ENCODE assay signal across 1 cellular context in the genomic region with DNA sequence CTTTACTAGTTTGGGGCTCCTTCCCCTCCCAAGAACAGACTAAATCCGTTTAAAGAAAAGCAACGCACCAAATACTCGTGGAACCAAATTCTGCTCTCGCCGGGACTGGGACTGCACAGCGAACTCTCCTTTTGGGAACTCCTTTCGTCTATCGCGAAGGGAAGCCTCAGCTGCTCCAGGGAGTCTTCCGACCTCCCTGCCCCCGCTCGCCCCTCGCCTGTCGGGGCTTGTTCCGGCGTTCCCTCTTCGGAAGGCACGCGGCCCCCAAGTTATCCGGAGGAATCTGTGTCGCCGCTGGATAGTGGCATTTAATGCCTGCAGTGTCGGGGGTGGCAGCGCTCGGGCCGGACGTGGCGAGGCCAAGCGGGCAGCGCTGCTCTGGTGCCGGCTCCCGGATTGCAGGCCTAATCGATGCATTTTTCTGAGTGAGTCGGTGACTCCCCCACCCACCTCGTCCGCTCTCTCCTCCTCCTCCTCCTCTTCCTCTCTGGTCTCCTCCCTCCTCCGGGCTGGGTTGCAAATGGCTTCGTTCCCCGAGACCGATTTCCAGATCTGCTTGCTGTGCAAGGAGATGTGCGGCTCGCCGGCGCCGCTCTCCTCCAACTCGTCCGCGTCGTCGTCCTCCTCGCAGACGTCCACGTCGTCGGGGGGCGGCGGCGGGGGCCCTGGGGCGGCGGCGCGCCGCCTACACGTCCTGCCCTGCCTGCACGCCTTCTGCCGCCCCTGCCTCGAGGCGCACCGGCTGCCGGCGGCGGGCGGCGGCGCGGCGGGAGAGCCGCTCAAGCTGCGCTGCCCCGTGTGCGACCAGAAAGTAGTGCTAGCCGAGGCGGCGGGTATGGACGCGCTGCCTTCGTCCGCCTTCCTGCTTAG.
TF ChIP-seq lines count a peak whose summit lies in the region.

A gene (plus strand): TSS at position 437 of the 870 bp plus-strand sequence. CDS start 84 bp downstream, at position 521.

TF ChIP-seq in SK-N-SH treated with all-trans-retinoic acid at 6 μM for 48 hours, 23 proteins besides CTCF, POLR2A, EP300 and RAD21 (continued from another document):
- TF ChIP-seq, protein P1, sequence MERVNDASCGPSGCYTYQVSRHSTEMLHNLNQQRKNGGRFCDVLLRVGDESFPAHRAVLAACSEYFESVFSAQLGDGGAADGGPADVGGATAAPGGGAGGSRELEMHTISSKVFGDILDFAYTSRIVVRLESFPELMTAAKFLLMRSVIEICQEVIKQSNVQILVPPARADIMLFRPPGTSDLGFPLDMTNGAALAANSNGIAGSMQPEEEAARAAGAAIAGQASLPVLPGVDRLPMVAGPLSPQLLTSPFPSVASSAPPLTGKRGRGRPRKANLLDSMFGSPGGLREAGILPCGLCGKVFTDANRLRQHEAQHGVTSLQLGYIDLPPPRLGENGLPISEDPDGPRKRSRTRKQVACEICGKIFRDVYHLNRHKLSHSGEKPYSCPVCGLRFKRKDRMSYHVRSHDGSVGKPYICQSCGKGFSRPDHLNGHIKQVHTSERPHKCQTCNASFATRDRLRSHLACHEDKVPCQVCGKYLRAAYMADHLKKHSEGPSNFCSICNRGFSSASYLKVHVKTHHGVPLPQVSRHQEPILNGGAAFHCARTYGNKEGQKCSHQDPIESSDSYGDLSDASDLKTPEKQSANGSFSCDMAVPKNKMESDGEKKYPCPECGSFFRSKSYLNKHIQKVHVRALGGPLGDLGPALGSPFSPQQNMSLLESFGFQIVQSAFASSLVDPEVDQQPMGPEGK (CRISPR knock-in tag; IDR thresholded peaks at IDR 0.05; ENCODE audit: borderline replicate concordance): no peak
- no peak for TF ChIP-seq CSDC2 (CRISPR knock-in tag; IDR thresholded peaks at IDR 0.05)
